Comparison of ENCODE assay signal across 7 cellular contexts in the genomic region with DNA sequence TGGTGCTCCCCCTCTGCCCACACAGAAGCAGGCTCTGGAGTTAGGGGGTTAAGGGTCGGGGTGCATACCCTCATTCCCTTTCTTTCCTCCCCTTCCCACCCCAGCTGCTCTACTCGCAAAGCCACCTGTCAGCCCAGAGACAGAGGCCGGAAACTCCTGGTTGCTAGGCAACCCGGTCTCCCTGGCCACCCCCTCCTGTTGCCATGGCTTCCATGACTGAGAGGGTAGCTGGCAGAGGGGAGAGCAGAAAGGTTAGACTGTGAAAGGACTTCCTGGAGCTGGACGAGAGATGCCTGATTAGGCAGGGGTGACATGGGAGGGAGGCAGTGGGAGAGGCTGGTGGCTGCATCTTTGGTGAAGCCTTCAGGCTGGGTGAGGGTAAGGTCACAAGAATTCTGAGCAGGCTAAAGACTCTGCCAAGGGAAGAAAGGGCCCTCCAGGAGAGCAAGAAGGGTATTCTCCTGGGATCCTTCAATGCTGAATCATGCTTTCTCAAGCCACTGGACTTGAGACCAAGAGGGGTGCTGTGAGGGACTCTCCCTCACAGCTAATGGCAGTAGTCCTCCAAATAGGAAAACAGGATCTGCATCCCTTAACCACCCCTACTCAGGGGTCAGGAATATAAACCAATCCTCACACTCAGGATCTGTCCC. TPM values are rescaled to one million over a fixed set of nuclear protein-coding genes. Genes with fewer than 3 reads are reported as not detected.
DNase-seq lines count a peak whose midpoint lies in the region; ATAC-seq and TF ChIP-seq lines count a peak whose summit lies in the region.
"Had no signal": no experiment of that assay in that cellular context is flagged by ENCODE, and none has a peak within 500 bp of the region (broad histone marks: within the 10 kb centered on the region; RNA-seq: fewer than 3 reads in every experiment).

No MANE protein-coding gene starts in this region.

- peaks cover 3 to 7% of the 10 kb centered on the region in 2 donors for H3K4me1 ChIP-seq in ascending aorta

- no peak for TF ChIP-seq CTCF in dorsolateral prefrontal cortex (IDR thresholded peaks at IDR 0.05 in 54 of 56, conservative IDR thresholded peaks at IDR 0.05 in 2 of 56; ENCODE audit: low read depth in 1 of 56, partially characterized antibody in 56 of 56)
- TF ChIP-seq CTCF in ascending aorta (IDR thresholded peaks at IDR 0.05), result no peak

- H3K9me3 Mint-ChIP-seq in immature natural killer cell, result peaks cover 0 to 3% (median 0%) of the 10 kb centered on the region in 6 donors
- H3K9me3 Mint-ChIP-seq: dendritic cell treated with granulocyte-macrophage colony-stimulating factor and Interleukin-4, amounts not matched to agents 40 ng/mL and 50 ng/mL, for 4 days had no signal

- intact Hi-C loops in dorsolateral prefrontal cortex (cut with DNase I) (no loop called here), ascending aorta (cut with DNase I) (no loop called here)

- no peak overlapping the region for H3K4me3 ChIP-seq in dorsolateral prefrontal cortex
- H3K4me3 ChIP-seq in ascending aorta, result no peak overlapping the region

- H3K4me3 Mint-ChIP-seq in immature natural killer cell, result no peak overlapping the region
- H3K4me3 Mint-ChIP-seq: dendritic cell treated with granulocyte-macrophage colony-stimulating factor and Interleukin-4, amounts not matched to agents 40 ng/mL and 50 ng/mL, for 4 days had no signal

- peaks cover 0 to 4% (median 2%) of the 10 kb centered on the region in 3 donors for H3K36me3 Mint-ChIP-seq in immature natural killer cell

- no peak for ATAC-seq in HG02973 (IDR thresholded peaks at IDR 0.05; ENCODE audit: unreplicated experiment)

- no peaks in the 10 kb centered on the region for H3K9me3 ChIP-seq in ascending aorta

- peaks cover 9 to 17% of the 10 kb centered on the region in 2 donors for H3K4me1 Mint-ChIP-seq in immature natural killer cell

- H3K27ac Mint-ChIP-seq in immature natural killer cell, result no peak overlapping the region
- H3K27ac Mint-ChIP-seq: dendritic cell treated with granulocyte-macrophage colony-stimulating factor and Interleukin-4, amounts not matched to agents 40 ng/mL and 50 ng/mL, for 4 days had no signal

- DNase-seq in DMS79 treated with DMSO at 0.1 percent for 48 hours (lab: John Stamatoyannopoulos, UW) (peak; percentile 41), NCI-H146 (lab: John Stamatoyannopoulos, UW) (peak; percentile 93), dorsolateral prefrontal cortex (peak in 3 of 10 donors; percentile 33 to 75 (median 56)), ascending aorta (ENCODE audit: low spot score in 2 of 2) (no peak), immature natural killer cell (no peak)

- no peaks in the 10 kb centered on the region for H3K36me3 ChIP-seq in ascending aorta

- H3K27me3 ChIP-seq in dorsolateral prefrontal cortex (peaks cover 0 to 43% (median 9%) of the 10 kb centered on the region in 45 donors), ascending aorta (peaks cover 22% of the 10 kb centered on the region)

- H3K27ac ChIP-seq in dorsolateral prefrontal cortex (peak overlapping the region in 42 of 59 donors; percentile 1 to 94 (median 51)), ascending aorta (no peak overlapping the region)

- peaks cover 16 to 41% (median 20%) of the 10 kb centered on the region in 3 donors for H3K27me3 Mint-ChIP-seq in immature natural killer cell (ENCODE audit: low read depth in 3 of 3)

RNA-seq across cellular contexts. Expression of gene PSD, which starts 5.4 kb away (rescaled TPM):
- total RNA-seq in dorsolateral prefrontal cortex (100 to 1,000 TPM in 119 of 120 experiments, 10 to 100 TPM in 1; 92.5 to 483 (median 306) TPM), ascending aorta (not detected)
- 1 to 10 TPM; 1.2 to 2.2 (median 2.0) TPM for polyA plus RNA-seq in immature natural killer cell

RNA-seq across cellular contexts. Expression of gene FBXL15, which starts 7.5 kb away (rescaled TPM):
- total RNA-seq in dorsolateral prefrontal cortex, result 10 to 100 TPM; 13.9 to 50.1 (median 32.5) TPM
- total RNA-seq in ascending aorta, result 16.5 TPM
- 10 to 100 TPM; 39.5 to 43.9 (median 39.7) TPM for polyA plus RNA-seq in immature natural killer cell

RNA-seq across cellular contexts. Expression of gene NFKB2, which starts 17.7 kb away (rescaled TPM):
- 10 to 100 TPM in 45 of 120 experiments, 1 to 10 TPM in 75; 3.3 to 26.3 (median 8.5) TPM for total RNA-seq in dorsolateral prefrontal cortex
- total RNA-seq in ascending aorta, result 89.2 TPM
- polyA plus RNA-seq in immature natural killer cell, result 10 to 100 TPM in 1 of 3 donors, 1 to 10 TPM in 2; 3.6 to 11.4 (median 5.0) TPM

RNA-seq across cellular contexts. Expression of gene CUEDC2, which starts 19.2 kb away (rescaled TPM):
- total RNA-seq in dorsolateral prefrontal cortex (100 to 1,000 TPM in 6 of 120 experiments, 10 to 100 TPM in 114; 53.3 to 107 (median 81.5) TPM), ascending aorta (45.1 TPM)
- 10 to 100 TPM; 61.8 to 65.3 (median 63.3) TPM for polyA plus RNA-seq in immature natural killer cell

RNA-seq across cellular contexts. Expression of gene C10orf95, which starts 38.2 kb away (rescaled TPM):
- total RNA-seq in dorsolateral prefrontal cortex, result 1 to 10 TPM in 4 of 120 experiments, under 1 TPM in 54, not detected in 62; 0.26 to 1.3 (median 0.45) TPM
- not detected for total RNA-seq in ascending aorta
- under 1 TPM; 0.32 to 0.67 (median 0.59) TPM for polyA plus RNA-seq in immature natural killer cell

Comparison
In these comparisons a context has a peak if more than half of its experiments do, and no peak if none do; other contexts are left out.
1. DNase-seq: peak in DMS79 treated with DMSO at 0.1 percent for 48 hours (single experiment) and NCI-H146 (single experiment); none in ascending aorta (0 of 2) and immature natural killer cell (0 of 3).
2. H3K27ac ChIP-seq: peak in dorsolateral prefrontal cortex (42 of 59); none in ascending aorta (0 of 2).
3. RNA of gene PSD, which starts 5.4 kb away (total RNA-seq): 92.5 to 483 TPM in dorsolateral prefrontal cortex; not detected in ascending aorta (single experiment); every median in the first group is over 10 times any median in the second.